5 cellular contexts compared by ENCODE assay signal in genomic region chr7:76483081-76483480, GRCh38. TPM values are rescaled to one million over a fixed set of nuclear protein-coding genes. Genes with fewer than 3 reads are reported as not detected.
"Had no signal": no experiment of that assay in that cellular context is flagged by ENCODE, and none has a peak within 500 bp of the region (broad histone marks: within the 10 kb centered on the region; RNA-seq: fewer than 3 reads in every experiment).

No MANE protein-coding gene starts in this region.

RNA-seq across cellular contexts. Expression of gene UPK3B, which starts 27.3 kb away (rescaled TPM):
- total RNA-seq: H4, HT1080, IMR-90, K562 had no signal
- polyA plus RNA-seq: GM23248, K562 had no signal
